11 cellular contexts compared by ENCODE assay signal in genomic region chr7:128053023-128053422, GRCh38. TPM values are rescaled to one million over a fixed set of nuclear protein-coding genes. Genes with fewer than 3 reads are reported as not detected.
DNase-seq lines count a peak whose midpoint lies in the region; ATAC-seq and TF ChIP-seq lines count a peak whose summit lies in the region.
"Had no signal": no experiment of that assay in that cellular context is flagged by ENCODE, and none has a peak within 500 bp of the region (broad histone marks: within the 10 kb centered on the region; RNA-seq: fewer than 3 reads in every experiment).

No MANE protein-coding gene starts in this region.

- TF ChIP-seq EP300 in Ishikawa (IDR thresholded peaks at IDR 0.05; ENCODE audit: borderline replicate concordance) = no peak

- DNase-seq in CMK (ENCODE audit: low read depth) = peak; percentile 18
- DNase-seq in NCI-H345 treated with DMSO at 0.1 percent for 48 hours (lab: John Stamatoyannopoulos, UW; ENCODE audit: unreplicated experiment) = peak; percentile 66
- DNase-seq in fibroblast of lung (ENCODE audit: low read depth in 2 of 2) = peak; percentile 15 to 35
- DNase-seq in stimulated activated CD4-positive, alpha-beta T cell treated with anti-CD3 and anti-CD28 coated beads, Interleukin-1b, Interleukin-23, amount 100 ng/mL, for 48 hours = no peak
- no peak for DNase-seq in T1000 (lab: John Stamatoyannopoulos, UW)
- DNase-seq: activated CD4-positive, alpha-beta T cell treated with anti-CD3 and anti-CD28 coated beads, Interleukin-2, amount 50 U/mL, for 48 hours; naive B cell; stimulated activated CD4-positive, alpha-beta T cell treated with anti-CD3 and anti-CD28 coated beads, Interleukin-4, amount 100 ng/mL, for 24 hours had no signal

- no peaks in the 10 kb centered on the region for H3K4me1 ChIP-seq in fibroblast of lung (ENCODE audit: control insufficient read depth, extremely low read depth, insufficient read depth, low read length)

- no peak for TF ChIP-seq CTCF in fibroblast of lung (conservative IDR thresholded peaks at IDR 0.05 in 1 of 2, IDR thresholded peaks at IDR 0.05 in 1 of 2; ENCODE audit: low read depth in 1 of 2, low read length in 2 of 2)

- no peaks in the 10 kb centered on the region for H3K79me2 ChIP-seq in fibroblast of lung (ENCODE audit: control insufficient read depth, insufficient read depth, low read length)

- H3K27me3 ChIP-seq in fibroblast of lung (ENCODE audit: control insufficient read depth, insufficient read depth, low read length) = no peaks in the 10 kb centered on the region

- H3K4me3 ChIP-seq in fibroblast of lung (replicated peaks in 1 of 4; ENCODE audit: control extremely low read depth in 1 of 4, insufficient read depth in 1 of 4, low read depth in 3 of 4, low read length in 4 of 4) = no peak overlapping the region

- no peak overlapping the region for H2AFZ ChIP-seq in fibroblast of lung (ENCODE audit: low read length)

- H3K36me3 ChIP-seq in fibroblast of lung (ENCODE audit: control insufficient read depth, insufficient read depth, low read length) = no peaks in the 10 kb centered on the region

- H3K9ac ChIP-seq in fibroblast of lung (ENCODE audit: insufficient read depth, low read length) = no peak overlapping the region

- no peak overlapping the region for H3K27ac ChIP-seq in fibroblast of lung (ENCODE audit: insufficient read depth, low read length)

- H4K20me1 ChIP-seq in fibroblast of lung (ENCODE audit: control insufficient read depth, extremely low read depth, insufficient read depth, low read length) = no peaks in the 10 kb centered on the region

- ATAC-seq in HG02588 (IDR thresholded peaks at IDR 0.05; ENCODE audit: unreplicated experiment) = no peak
- no peak for ATAC-seq in HG03565 (IDR thresholded peaks at IDR 0.05; ENCODE audit: unreplicated experiment)

- no peak overlapping the region for H3K4me2 ChIP-seq in fibroblast of lung (ENCODE audit: extremely low read depth, insufficient read depth, low read length)

- TF ChIP-seq RAD21 in Ishikawa (IDR thresholded peaks at IDR 0.05; ENCODE audit: low read depth) = no peak

- H3K9me3 ChIP-seq in fibroblast of lung (ENCODE audit: control insufficient read depth, insufficient read depth, low read depth, low read length) = no peaks in the 10 kb centered on the region

TF ChIP-seq in Ishikawa, 13 proteins besides CTCF, POLR2A, EP300 and RAD21:
- no peak for TF ChIP-seq ZBTB7A (IDR thresholded peaks at IDR 0.05; ENCODE audit: low read depth)
- peak; percentile 68 for TF ChIP-seq NFIC (IDR thresholded peaks at IDR 0.05)
TF ChIP-seq in Ishikawa: peak in this region for 1.

RNA-seq across cellular contexts. Expression of gene LRRC4, which starts 21.8 kb away (rescaled TPM):
- 0.26 and 0.33 TPM in 2 replicates for total RNA-seq in fibroblast of lung
- polyA plus RNA-seq in fibroblast of lung = 0.20 and 0.96 TPM in 2 replicates
- 0.12 and 0.96 TPM in 2 replicates for polyA plus RNA-seq in fibroblast of lung (2012)
- polyA minus RNA-seq in fibroblast of lung (ENCODE audit: low replicate concordance) = 0.59 and 3.3 TPM in 2 replicates

Comparison
In these comparisons a context has a peak if more than half of its experiments do, and no peak if none do; other contexts are left out.
1. DNase-seq: peak in CMK (single experiment), NCI-H345 treated with DMSO at 0.1 percent for 48 hours (single experiment) and fibroblast of lung (2 of 2); none in stimulated activated CD4-positive, alpha-beta T cell treated with anti-CD3 and anti-CD28 coated beads, Interleukin-1b, Interleukin-23, amount 100 ng/mL, for 48 hours (single experiment) and T1000 (single experiment).